In the genomic region with DNA sequence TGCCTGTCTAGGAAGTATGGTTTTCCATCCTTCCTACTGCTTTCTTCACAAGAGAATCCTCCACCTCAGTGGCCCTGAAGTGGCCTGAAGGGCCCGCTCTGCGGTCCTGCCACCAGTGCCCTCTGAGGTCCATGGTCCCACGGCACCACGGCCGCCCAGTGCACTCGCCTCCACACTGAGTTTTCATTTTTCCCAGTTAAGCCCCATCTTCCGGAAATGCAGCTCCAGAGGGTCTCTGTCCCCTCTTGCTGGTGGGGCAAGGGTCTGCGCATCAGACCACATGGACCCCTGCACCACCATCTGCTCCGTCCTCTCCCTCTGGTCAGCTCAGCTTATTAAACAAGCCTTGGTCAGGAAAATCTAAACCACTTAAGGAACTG, we compare ENCODE assay signal across 10 cellular contexts. TPM values are rescaled to one million over a fixed set of nuclear protein-coding genes. Genes with fewer than 3 reads are reported as not detected.
A peak's percentile ranks its signal among the peaks of the same experiment; 100 is the strongest.
DNase-seq lines count a peak whose midpoint lies in the region; ATAC-seq, FAIRE-seq and TF ChIP-seq lines count a peak whose summit lies in the region.
"Had no signal": no experiment of that assay in that cellular context is flagged by ENCODE, and none has a peak within 500 bp of the region (broad histone marks: within the 10 kb centered on the region; RNA-seq: fewer than 3 reads in every experiment).

No MANE protein-coding gene starts in this region.

- no TSS peak for BruUV-seq in HepG2 (replicated peaks; lab: Mats Ljungman, UMichigan)

- H2BK5ac ChIP-seq in mesenchymal stem cell (ENCODE audit: low read depth, low read length, poor library complexity, severe bottlenecking), result no peak overlapping the region

- H4K20me1 ChIP-seq in HepG2 (ENCODE audit: insufficient read depth, low read length), result no peaks in the 10 kb centered on the region

- H4K8ac ChIP-seq in mesenchymal stem cell (ENCODE audit: low read length), result no peak overlapping the region

- no peak for FAIRE-seq in HepG2 (lab: Jason Lieb, UNC)
- FAIRE-seq: frontal cortex had no signal

- 0 out of 4 replicates have a peak, but pooled peaks of 1 of the 2 experiments have one; percentile 17 for TF ChIP-seq POLR2A in HepG2 (IDR thresholded peaks at IDR 0.05; ENCODE audit: insufficient read depth in 1 of 2, low read depth in 2 of 2, low read length in 2 of 2)
- TF ChIP-seq POLR2A in right lobe of liver (IDR thresholded peaks at IDR 0.05), result no peak
- TF ChIP-seq POLR2A in tibial nerve (IDR thresholded peaks at IDR 0.05), result no peak

- TF ChIP-seq RAD21 in HepG2 (CRISPR knock-in tag; IDR thresholded peaks at IDR 0.05), result no peak

- 96% methylated on average over 9 of the region's 9 CpGs for WGBS in HepG2 (ENCODE audit: low lambda C conversion rate)
- WGBS in right lobe of liver (ENCODE audit: insufficient coverage, low coverage, low lambda C conversion rate, missing lambda C conversion rate), result 96% methylated on average over 5 of the region's 9 CpGs
- WGBS in mesenchymal stem cell, result 98% methylated on average over 8 of the region's 9 CpGs
- WGBS in tibial nerve, 2 donors, result 90 to 96% methylated on average over 9 of the region's 9 CpGs

- H3K4me1 ChIP-seq in HepG2 (ENCODE audit: insufficient read depth, low read length) (peaks cover 47% of the 10 kb centered on the region), right lobe of liver (peaks cover 0 to 44% (median 22%) of the 10 kb centered on the region in 4 donors), mesenchymal stem cell (ENCODE audit: control insufficient read depth, insufficient read depth, low read depth, low read length) (peaks cover 37% of the 10 kb centered on the region), tibial nerve (peaks cover 5 to 76% (median 45%) of the 10 kb centered on the region in 4 donors)

- H2BK15ac ChIP-seq in mesenchymal stem cell (ENCODE audit: low read depth, poor library complexity, severe bottlenecking), result no peak overlapping the region

- in situ Hi-C loops in HepG2 (cut with HindIII; ENCODE audit: extremely low pct_ligation_motif_present, low pct_unique_long_range_greater_than_20kb), result loop anchor here (25.0 kb wide), 1 partner anchor 648 kb away; no protein-coding TSS in a partner anchor

- H3K23ac ChIP-seq in mesenchymal stem cell (ENCODE audit: low read length in 2 of 2), result no peak overlapping the region

- H3K27me3 ChIP-seq in HepG2 (ENCODE audit: control insufficient read depth in 1 of 2, insufficient read depth in 2 of 2, low read length in 2 of 2) (no peaks in the 10 kb centered on the region; a peak in 1 of 5 replicates), right lobe of liver (no peaks in the 10 kb centered on the region), mesenchymal stem cell (ENCODE audit: control insufficient read depth in 1 of 2, insufficient read depth in 1 of 2, low read length in 2 of 2) (no peaks in the 10 kb centered on the region), tibial nerve (no peaks in the 10 kb centered on the region)

- H3K9ac ChIP-seq in HepG2 (ENCODE audit: insufficient read depth, low read depth, low read length), result no peak overlapping the region
- H3K9ac ChIP-seq in mesenchymal stem cell (ENCODE audit: low read length), result no peak overlapping the region

- peak overlapping the region; percentile 99 for H3K27ac Mint-ChIP-seq in activated T-helper 1 cell treated with anti-CD3 and anti-CD28 coated beads, Interleukin-12 subunit alpha, Interleukin-12 subunit beta, Interleukin-2, Interleukin-4 antibody, amounts not matched to agents 30 ng/mL and 10 ng/mL and 1 ng/mL, durations not matched to agents 14 hours and 24 hours and 36 hours

- CTCF ChIA-PET in HepG2 (lab: Yijun Ruan, JAX; ENCODE audit: low intra/inter-chr PET ratio, low total read pairs), result no interaction called here

- peak overlapping the region in 1 of 2 experiments; percentile 38 for H3K4ac ChIP-seq in mesenchymal stem cell (ENCODE audit: low read depth in 1 of 2, low read length in 2 of 2)

- intact Hi-C loops in HepG2 (cut with micrococcal nuclease; ENCODE audit: unreplicated experiment), result loop anchor here (5.0 kb wide), 1 partner anchor 268 kb away; no protein-coding TSS in a partner anchor
- intact Hi-C loops in right lobe of liver (cut with DNase I), result no loop called here
- intact Hi-C loops in activated T-helper 1 cell treated with anti-CD3 and anti-CD28 coated beads, Interleukin-12 subunit alpha, Interleukin-12 subunit beta, Interleukin-2, Interleukin-4 antibody, amounts not matched to agents 30 ng/mL and 10 ng/mL and 1 ng/mL, durations not matched to agents 14 hours and 24 hours and 36 hours (cut with micrococcal nuclease), result loop anchor here (5.0 to 10.0 kb wide), 5 partner anchors 141 to 1051 kb away; a partner anchor contains a TSS

- peaks cover 74% of the 10 kb centered on the region for H3K4me1 Mint-ChIP-seq in activated T-helper 1 cell treated with anti-CD3 and anti-CD28 coated beads, Interleukin-12 subunit alpha, Interleukin-12 subunit beta, Interleukin-2, Interleukin-4 antibody, amounts not matched to agents 30 ng/mL and 10 ng/mL and 1 ng/mL, durations not matched to agents 14 hours and 24 hours and 36 hours (ENCODE audit: low read depth)

- no peak overlapping the region for H3K18ac ChIP-seq in mesenchymal stem cell (ENCODE audit: low read depth in 1 of 2, low read length in 2 of 2)

- H3K14ac ChIP-seq in mesenchymal stem cell (ENCODE audit: low read length in 2 of 2), result no peak overlapping the region

- no peak for DNase-seq in HepG2 (ENCODE audit: low spot score)
- no peak for DNase-seq in right lobe of liver
- DNase-seq in activated T-helper 1 cell treated with anti-CD3 and anti-CD28 coated beads, Interleukin-12 subunit alpha, Interleukin-12 subunit beta, Interleukin-2, Interleukin-4 antibody, amounts not matched to agents 30 ng/mL and 10 ng/mL and 1 ng/mL, durations not matched to agents 14 hours and 24 hours and 36 hours (ENCODE audit: low spot score), result no peak
- DNase-seq in mesenchymal stem cell, result no peak
- DNase-seq in ureter (ENCODE audit: low spot score), result peak; percentile 35
- DNase-seq in putamen (ENCODE audit: low spot score), result no peak
- DNase-seq in tibial nerve (ENCODE audit: low spot score in 2 of 2), result no peak
- DNase-seq: NCI-H526 treated with DMSO at 0.1 percent for 48 hours had no signal

- H2BK12ac ChIP-seq in mesenchymal stem cell (ENCODE audit: low read length in 2 of 2), result peak overlapping the region in 1 of 2 experiments; percentile 11

- no peaks in the 10 kb centered on the region for H3K9me3 Mint-ChIP-seq in activated T-helper 1 cell treated with anti-CD3 and anti-CD28 coated beads, Interleukin-12 subunit alpha, Interleukin-12 subunit beta, Interleukin-2, Interleukin-4 antibody, amounts not matched to agents 30 ng/mL and 10 ng/mL and 1 ng/mL, durations not matched to agents 14 hours and 24 hours and 36 hours

- TF ChIP-seq CTCF in HepG2 (CRISPR knock-in tag; IDR thresholded peaks at IDR 0.05) (no peak), right lobe of liver (IDR thresholded peaks at IDR 0.05) (no peak), tibial nerve (IDR thresholded peaks at IDR 0.05) (no peak)

- H3K36me3 ChIP-seq in HepG2 (replicated peaks in 1 of 2; ENCODE audit: control insufficient read depth in 1 of 2, insufficient read depth in 2 of 2, low read length in 2 of 2), result peaks cover 0 to 7% of the 10 kb centered on the region in 2 experiments; a peak in 3 of 5 replicates
- H3K36me3 ChIP-seq in right lobe of liver, result no peaks in the 10 kb centered on the region
- H3K36me3 ChIP-seq in mesenchymal stem cell (ENCODE audit: control insufficient read depth in 1 of 2, insufficient read depth in 2 of 2, low read depth in 1 of 2, low read length in 2 of 2), result peaks cover 7 to 17% of the 10 kb centered on the region in 2 experiments
- H3K36me3 ChIP-seq in tibial nerve, result no peaks in the 10 kb centered on the region

- peaks cover 24% of the 10 kb centered on the region for H3K79me2 ChIP-seq in HepG2 (ENCODE audit: insufficient read depth, low read length)

- no peak overlapping the region for H4K91ac ChIP-seq in mesenchymal stem cell (ENCODE audit: low read length)

- H3K4me3 Mint-ChIP-seq in activated T-helper 1 cell treated with anti-CD3 and anti-CD28 coated beads, Interleukin-12 subunit alpha, Interleukin-12 subunit beta, Interleukin-2, Interleukin-4 antibody, amounts not matched to agents 30 ng/mL and 10 ng/mL and 1 ng/mL, durations not matched to agents 14 hours and 24 hours and 36 hours, result peak overlapping the region; percentile 93

- ATAC-seq in HepG2 (no peak), right lobe of liver (no peak), HG02885 (IDR thresholded peaks at IDR 0.05; ENCODE audit: poor library complexity, unreplicated experiment) (no peak)

- H2AFZ ChIP-seq in HepG2 (ENCODE audit: low read length) (no peak overlapping the region), mesenchymal stem cell (ENCODE audit: low read depth, low read length) (no peak overlapping the region)

- no peaks in the 10 kb centered on the region for H3K27me3 Mint-ChIP-seq in activated T-helper 1 cell treated with anti-CD3 and anti-CD28 coated beads, Interleukin-12 subunit alpha, Interleukin-12 subunit beta, Interleukin-2, Interleukin-4 antibody, amounts not matched to agents 30 ng/mL and 10 ng/mL and 1 ng/mL, durations not matched to agents 14 hours and 24 hours and 36 hours (ENCODE audit: insufficient read depth)

- POLR2A ChIA-PET in HepG2 (lab: Yijun Ruan, JAX), result interaction anchor here (1.1 to 7.2 kb wide), 5 partner anchors 16 to 310 kb away, joined by 3 to 149 read pairs (median 45); a partner anchor contains a TSS

- TF ChIP-seq EP300 in HepG2 (IDR thresholded peaks at IDR 0.05; ENCODE audit: low read depth in 2 of 2, low read length in 2 of 2) (no peak), HepG2 (CRISPR knock-in tag; IDR thresholded peaks at IDR 0.05; ENCODE audit: borderline replicate concordance) (no peak), tibial nerve (IDR thresholded peaks at IDR 0.05) (no peak)

- H3K4me2 ChIP-seq in HepG2 (ENCODE audit: low read depth, low read length), result no peak overlapping the region
- H3K4me2 ChIP-seq in mesenchymal stem cell (ENCODE audit: low read length, poor library complexity, severe bottlenecking), result no peak overlapping the region

- H2AK5ac ChIP-seq in mesenchymal stem cell (ENCODE audit: low read length, severe bottlenecking), result no peak overlapping the region

- peak overlapping the region; percentile 37 for H2BK120ac ChIP-seq in mesenchymal stem cell (ENCODE audit: low read depth, low read length)

- H3K36me3 Mint-ChIP-seq in activated T-helper 1 cell treated with anti-CD3 and anti-CD28 coated beads, Interleukin-12 subunit alpha, Interleukin-12 subunit beta, Interleukin-2, Interleukin-4 antibody, amounts not matched to agents 30 ng/mL and 10 ng/mL and 1 ng/mL, durations not matched to agents 14 hours and 24 hours and 36 hours (ENCODE audit: low read depth), result peaks cover 33% of the 10 kb centered on the region

- H3K79me1 ChIP-seq in mesenchymal stem cell (replicated peaks; ENCODE audit: low read length, poor library complexity, severe bottlenecking), result peaks cover 23% of the 10 kb centered on the region

- H3K27ac ChIP-seq in HepG2 (ENCODE audit: extremely low read length, insufficient read depth, low read length) (no peak overlapping the region), right lobe of liver (no peak overlapping the region), mesenchymal stem cell (ENCODE audit: low read length, poor library complexity, severe bottlenecking) (no peak overlapping the region), tibial nerve (peak overlapping the region in 1 of 4 donors; percentile 61)

- no peak overlapping the region for H3K4me3 ChIP-seq in HepG2 (replicated peaks in 1 of 3; ENCODE audit: insufficient read depth in 1 of 3, low read depth in 2 of 3, low read length in 3 of 3)
- H3K4me3 ChIP-seq in right lobe of liver, result no peak overlapping the region
- no peak overlapping the region for H3K4me3 ChIP-seq in mesenchymal stem cell (ENCODE audit: insufficient read depth in 1 of 2, low read depth in 1 of 2, low read length in 2 of 2)
- no peak overlapping the region for H3K4me3 ChIP-seq in tibial nerve

- H3K9me3 ChIP-seq in HepG2 (ENCODE audit: low read length) (no peaks in the 10 kb centered on the region), right lobe of liver (no peaks in the 10 kb centered on the region), mesenchymal stem cell (ENCODE audit: control insufficient read depth, low read length) (no peaks in the 10 kb centered on the region), tibial nerve (no peaks in the 10 kb centered on the region)

RNA-seq across cellular contexts. Expression of a gene that starts 4.0 kb away (rescaled TPM):
- 2.5 and 5.2 TPM in 2 replicates for total RNA-seq in HepG2 (2016; rRNA removed; fragmentation: Illumina TruSeq; extraction: Trizol)
- 4.5 and 4.9 TPM in 2 replicates for total RNA-seq in HepG2 (2016; cell fraction: cytosol; rRNA removed; fragmentation: Illumina TruSeq; extraction: Trizol; ENCODE audit: low read depth)
- 2.9 and 5.6 TPM in 2 replicates for total RNA-seq in HepG2 (2016; cell fraction: insoluble cytoplasmic fraction; rRNA removed; fragmentation: Illumina TruSeq; extraction: Trizol)
- total RNA-seq in HepG2 (2016; cell fraction: membrane; rRNA removed; fragmentation: Illumina TruSeq; extraction: Trizol), result 6.2 and 6.3 TPM in 2 replicates
- 7.1 TPM in 2 replicates for total RNA-seq in HepG2 (2016; cell fraction: nucleus; rRNA removed; fragmentation: Illumina TruSeq; extraction: Trizol)
- polyA plus RNA-seq in HepG2 (2011; rRNA removed), result 6.7 and 8.6 TPM in 2 replicates
- polyA plus RNA-seq in HepG2 (2011; cell fraction: cytosol; rRNA removed), result 3.4 and 4.1 TPM in 2 replicates
- polyA plus RNA-seq in HepG2 (2011; cell fraction: nucleus; rRNA removed), result 6.6 and 6.7 TPM in 2 replicates
- 5.4 and 6.8 TPM in 2 replicates for polyA plus RNA-seq in HepG2 (2012)
- 4.9 and 6.2 TPM in 2 replicates for polyA plus RNA-seq in HepG2 (2016; cell fraction: cytosol; fragmentation: Illumina TruSeq; extraction: Trizol; ENCODE audit: low read depth)
- 3.9 and 4.1 TPM in 2 replicates for polyA plus RNA-seq in HepG2 (2016; cell fraction: insoluble cytoplasmic fraction; fragmentation: Illumina TruSeq; extraction: Trizol; ENCODE audit: low read depth)
- 5.5 and 7.1 TPM in 2 replicates for polyA plus RNA-seq in HepG2 (2016; cell fraction: membrane; fragmentation: Illumina TruSeq; extraction: Trizol; ENCODE audit: low read depth)
- polyA plus RNA-seq in HepG2 (2016; cell fraction: nucleus; fragmentation: Illumina TruSeq; extraction: Trizol; ENCODE audit: insufficient read depth, low read depth), result 11.1 and 15.5 TPM in 2 replicates
- polyA minus RNA-seq in HepG2 (2011; rRNA and poly(A)+ RNA removed; ENCODE audit: low replicate concordance), result 2.8 and 4.2 TPM in 2 replicates
- polyA minus RNA-seq in HepG2 (2011; cell fraction: cytosol; rRNA and poly(A)+ RNA removed), result 1.7 and 2.2 TPM in 2 replicates
- polyA minus RNA-seq in HepG2 (2011; cell fraction: nucleus; rRNA and poly(A)+ RNA removed), result 11.5 and 12.3 TPM in 2 replicates
- total RNA-seq in right lobe of liver, result 1 to 10 TPM; 1.3 to 3.5 (median 2.1) TPM
- total RNA-seq in activated T-helper 1 cell treated with anti-CD3 and anti-CD28 coated beads, Interleukin-12 subunit alpha, Interleukin-12 subunit beta, Interleukin-2, Interleukin-4 antibody, amounts not matched to agents 30 ng/mL and 10 ng/mL and 1 ng/mL, durations not matched to agents 14 hours and 24 hours and 36 hours, result 8.6 and 10.7 TPM in 2 replicates
- 3.5 TPM for polyA plus RNA-seq in mesenchymal stem cell (2013, experiment 1 of 2)
- polyA plus RNA-seq in mesenchymal stem cell (2013, experiment 2 of 2), result 4.1 TPM
- total RNA-seq in ureter, result 6.2 TPM
- total RNA-seq in tibial nerve, result 10 to 100 TPM in 1 of 4 donors, 1 to 10 TPM in 3; 4.5 to 16.1 (median 7.2) TPM

RNA-seq across cellular contexts. Expression of a gene that starts 4.1 kb away (rescaled TPM):
- total RNA-seq in HepG2 (2016; rRNA removed; fragmentation: Illumina TruSeq; extraction: Trizol) (13.0 and 27.6 TPM in 2 replicates), right lobe of liver (100 to 1,000 TPM in 1 of 6 experiments, 10 to 100 TPM in 5; 24.7 to 105 (median 31.0) TPM), ureter (57.3 TPM), tibial nerve (10 to 100 TPM; 55.3 to 90.6 (median 64.0) TPM)
- 21.9 and 24.8 TPM in 2 replicates for total RNA-seq in HepG2 (2016; cell fraction: cytosol; rRNA removed; fragmentation: Illumina TruSeq; extraction: Trizol; ENCODE audit: low read depth)
- total RNA-seq in HepG2 (2016; cell fraction: insoluble cytoplasmic fraction; rRNA removed; fragmentation: Illumina TruSeq; extraction: Trizol), result 12.9 and 23.2 TPM in 2 replicates
- total RNA-seq in HepG2 (2016; cell fraction: membrane; rRNA removed; fragmentation: Illumina TruSeq; extraction: Trizol), result 50.1 and 53.8 TPM in 2 replicates
- 17.5 and 21.9 TPM in 2 replicates for total RNA-seq in HepG2 (2016; cell fraction: nucleus; rRNA removed; fragmentation: Illumina TruSeq; extraction: Trizol)
- 18.0 and 28.8 TPM in 2 replicates for polyA plus RNA-seq in HepG2 (2011; rRNA removed)
- 20.3 and 26.3 TPM in 2 replicates for polyA plus RNA-seq in HepG2 (2011; cell fraction: cytosol; rRNA removed)
- 94.3 and 114 TPM in 2 replicates for polyA plus RNA-seq in HepG2 (2011; cell fraction: nucleus; rRNA removed)
- 37.2 and 56.3 TPM in 2 replicates for polyA plus RNA-seq in HepG2 (2012)
- 43.4 and 46.1 TPM in 2 replicates for polyA plus RNA-seq in HepG2 (2016; cell fraction: cytosol; fragmentation: Illumina TruSeq; extraction: Trizol; ENCODE audit: low read depth)
- polyA plus RNA-seq in HepG2 (2016; cell fraction: insoluble cytoplasmic fraction; fragmentation: Illumina TruSeq; extraction: Trizol; ENCODE audit: low read depth), result 40.1 and 49.6 TPM in 2 replicates
- polyA plus RNA-seq in HepG2 (2016; cell fraction: membrane; fragmentation: Illumina TruSeq; extraction: Trizol; ENCODE audit: low read depth), result 85.0 and 102 TPM in 2 replicates
- polyA plus RNA-seq in HepG2 (2016; cell fraction: nucleus; fragmentation: Illumina TruSeq; extraction: Trizol; ENCODE audit: insufficient read depth, low read depth), result 57.9 and 59.3 TPM in 2 replicates
- polyA minus RNA-seq in HepG2 (2011; rRNA and poly(A)+ RNA removed; ENCODE audit: low replicate concordance), result 15.3 and 64.5 TPM in 2 replicates
- 55.0 and 57.6 TPM in 2 replicates for polyA minus RNA-seq in HepG2 (2011; cell fraction: cytosol; rRNA and poly(A)+ RNA removed)
- polyA minus RNA-seq in HepG2 (2011; cell fraction: nucleus; rRNA and poly(A)+ RNA removed), result 18.6 and 21.0 TPM in 2 replicates
- total RNA-seq in activated T-helper 1 cell treated with anti-CD3 and anti-CD28 coated beads, Interleukin-12 subunit alpha, Interleukin-12 subunit beta, Interleukin-2, Interleukin-4 antibody, amounts not matched to agents 30 ng/mL and 10 ng/mL and 1 ng/mL, durations not matched to agents 14 hours and 24 hours and 36 hours, result 61.8 and 62.8 TPM in 2 replicates
- 42.6 TPM for polyA plus RNA-seq in mesenchymal stem cell (2013, experiment 1 of 2)
- 43.8 TPM for polyA plus RNA-seq in mesenchymal stem cell (2013, experiment 2 of 2)

RNA-seq across cellular contexts. Expression of a gene that starts 6.4 kb away (rescaled TPM):
- total RNA-seq in HepG2 (2016; rRNA removed; fragmentation: Illumina TruSeq; extraction: Trizol) (7.3 and 11.7 TPM in 2 replicates), right lobe of liver (10 to 100 TPM in 1 of 6 experiments, 1 to 10 TPM in 5; 6.6 to 11.0 (median 9.0) TPM), ureter (52.8 TPM), tibial nerve (10 to 100 TPM; 14.2 to 24.0 (median 21.4) TPM)
- total RNA-seq in HepG2 (2016; cell fraction: cytosol; rRNA removed; fragmentation: Illumina TruSeq; extraction: Trizol; ENCODE audit: low read depth), result 9.7 and 12.6 TPM in 2 replicates
- 8.8 and 12.4 TPM in 2 replicates for total RNA-seq in HepG2 (2016; cell fraction: insoluble cytoplasmic fraction; rRNA removed; fragmentation: Illumina TruSeq; extraction: Trizol)
- 10.6 and 11.9 TPM in 2 replicates for total RNA-seq in HepG2 (2016; cell fraction: membrane; rRNA removed; fragmentation: Illumina TruSeq; extraction: Trizol)
- 23.2 and 30.1 TPM in 2 replicates for total RNA-seq in HepG2 (2016; cell fraction: nucleus; rRNA removed; fragmentation: Illumina TruSeq; extraction: Trizol)
- 18.8 and 20.5 TPM in 2 replicates for polyA plus RNA-seq in HepG2 (2011; rRNA removed)
- 11.7 and 12.1 TPM in 2 replicates for polyA plus RNA-seq in HepG2 (2011; cell fraction: cytosol; rRNA removed)
- 55.1 and 66.4 TPM in 2 replicates for polyA plus RNA-seq in HepG2 (2011; cell fraction: nucleus; rRNA removed)
- 8.0 and 8.9 TPM in 2 replicates for polyA plus RNA-seq in HepG2 (2012)
- polyA plus RNA-seq in HepG2 (2016; cell fraction: cytosol; fragmentation: Illumina TruSeq; extraction: Trizol; ENCODE audit: low read depth), result 2.6 and 3.4 TPM in 2 replicates
- polyA plus RNA-seq in HepG2 (2016; cell fraction: insoluble cytoplasmic fraction; fragmentation: Illumina TruSeq; extraction: Trizol; ENCODE audit: low read depth), result 7.8 and 8.8 TPM in 2 replicates
- 4.9 and 6.3 TPM in 2 replicates for polyA plus RNA-seq in HepG2 (2016; cell fraction: membrane; fragmentation: Illumina TruSeq; extraction: Trizol; ENCODE audit: low read depth)
- 30.4 and 35.4 TPM in 2 replicates for polyA plus RNA-seq in HepG2 (2016; cell fraction: nucleus; fragmentation: Illumina TruSeq; extraction: Trizol; ENCODE audit: insufficient read depth, low read depth)
- polyA minus RNA-seq in HepG2 (2011; rRNA and poly(A)+ RNA removed; ENCODE audit: low replicate concordance), result 41.3 and 43.1 TPM in 2 replicates
- 6.0 and 6.9 TPM in 2 replicates for polyA minus RNA-seq in HepG2 (2011; cell fraction: cytosol; rRNA and poly(A)+ RNA removed)
- 52.8 and 56.1 TPM in 2 replicates for polyA minus RNA-seq in HepG2 (2011; cell fraction: nucleus; rRNA and poly(A)+ RNA removed)
- total RNA-seq in activated T-helper 1 cell treated with anti-CD3 and anti-CD28 coated beads, Interleukin-12 subunit alpha, Interleukin-12 subunit beta, Interleukin-2, Interleukin-4 antibody, amounts not matched to agents 30 ng/mL and 10 ng/mL and 1 ng/mL, durations not matched to agents 14 hours and 24 hours and 36 hours, result 21.9 and 25.2 TPM in 2 replicates
- polyA plus RNA-seq in mesenchymal stem cell (2013, experiment 1 of 2), result 3.6 TPM
- 2.7 TPM for polyA plus RNA-seq in mesenchymal stem cell (2013, experiment 2 of 2)

RNA-seq across cellular contexts. Expression of a gene that starts 22.4 kb away (rescaled TPM):
- total RNA-seq in HepG2 (2016; rRNA removed; fragmentation: Illumina TruSeq; extraction: Trizol), result 16.5 and 32.4 TPM in 2 replicates
- total RNA-seq in HepG2 (2016; cell fraction: cytosol; rRNA removed; fragmentation: Illumina TruSeq; extraction: Trizol; ENCODE audit: low read depth), result 18.3 and 20.3 TPM in 2 replicates
- total RNA-seq in HepG2 (2016; cell fraction: insoluble cytoplasmic fraction; rRNA removed; fragmentation: Illumina TruSeq; extraction: Trizol), result 16.1 and 35.0 TPM in 2 replicates
- total RNA-seq in HepG2 (2016; cell fraction: membrane; rRNA removed; fragmentation: Illumina TruSeq; extraction: Trizol), result 28.2 and 28.4 TPM in 2 replicates
- 26.3 and 36.2 TPM in 2 replicates for total RNA-seq in HepG2 (2016; cell fraction: nucleus; rRNA removed; fragmentation: Illumina TruSeq; extraction: Trizol)
- polyA plus RNA-seq in HepG2 (2011; rRNA removed), result 27.6 and 40.7 TPM in 2 replicates
- polyA plus RNA-seq in HepG2 (2011; cell fraction: cytosol; rRNA removed), result 15.8 and 24.7 TPM in 2 replicates
- polyA plus RNA-seq in HepG2 (2011; cell fraction: nucleus; rRNA removed), result 157 and 173 TPM in 2 replicates
- 24.4 and 27.6 TPM in 2 replicates for polyA plus RNA-seq in HepG2 (2012)
- 9.1 and 9.4 TPM in 2 replicates for polyA plus RNA-seq in HepG2 (2016; cell fraction: cytosol; fragmentation: Illumina TruSeq; extraction: Trizol; ENCODE audit: low read depth)
- polyA plus RNA-seq in HepG2 (2016; cell fraction: insoluble cytoplasmic fraction; fragmentation: Illumina TruSeq; extraction: Trizol; ENCODE audit: low read depth), result 17.4 and 18.2 TPM in 2 replicates
- polyA plus RNA-seq in HepG2 (2016; cell fraction: membrane; fragmentation: Illumina TruSeq; extraction: Trizol; ENCODE audit: low read depth), result 15.5 and 17.2 TPM in 2 replicates
- 59.4 and 61.4 TPM in 2 replicates for polyA plus RNA-seq in HepG2 (2016; cell fraction: nucleus; fragmentation: Illumina TruSeq; extraction: Trizol; ENCODE audit: insufficient read depth, low read depth)
- polyA minus RNA-seq in HepG2 (2011; rRNA and poly(A)+ RNA removed; ENCODE audit: low replicate concordance), result 11.2 and 33.8 TPM in 2 replicates
- 10.8 TPM in 2 replicates for polyA minus RNA-seq in HepG2 (2011; cell fraction: cytosol; rRNA and poly(A)+ RNA removed)
- 50.0 and 57.6 TPM in 2 replicates for polyA minus RNA-seq in HepG2 (2011; cell fraction: nucleus; rRNA and poly(A)+ RNA removed)
- total RNA-seq in right lobe of liver, result 10 to 100 TPM in 2 of 6 experiments, 1 to 10 TPM in 4; 7.2 to 13.8 (median 9.1) TPM
- 49.8 and 55.4 TPM in 2 replicates for total RNA-seq in activated T-helper 1 cell treated with anti-CD3 and anti-CD28 coated beads, Interleukin-12 subunit alpha, Interleukin-12 subunit beta, Interleukin-2, Interleukin-4 antibody, amounts not matched to agents 30 ng/mL and 10 ng/mL and 1 ng/mL, durations not matched to agents 14 hours and 24 hours and 36 hours
- polyA plus RNA-seq in mesenchymal stem cell (2013, experiment 1 of 2), result 8.9 TPM
- polyA plus RNA-seq in mesenchymal stem cell (2013, experiment 2 of 2), result 8.8 TPM
- 34.4 TPM for total RNA-seq in ureter
- total RNA-seq in tibial nerve, result 10 to 100 TPM; 28.0 to 66.3 (median 54.8) TPM

Comparison
In these comparisons a context has a peak if more than half of its experiments do, and no peak if none do; other contexts are left out.
1. intact Hi-C loops: an anchor here in HepG2 (5.0 kb wide) and activated T-helper 1 cell treated with anti-CD3 and anti-CD28 coated beads, Interleukin-12 subunit alpha, Interleukin-12 subunit beta, Interleukin-2, Interleukin-4 antibody, amounts not matched to agents 30 ng/mL and 10 ng/mL and 1 ng/mL, durations not matched to agents 14 hours and 24 hours and 36 hours (5.0 to 10.0 kb wide); none called in right lobe of liver.